1 cellular context compared by ENCODE assay signal in the genomic region with DNA sequence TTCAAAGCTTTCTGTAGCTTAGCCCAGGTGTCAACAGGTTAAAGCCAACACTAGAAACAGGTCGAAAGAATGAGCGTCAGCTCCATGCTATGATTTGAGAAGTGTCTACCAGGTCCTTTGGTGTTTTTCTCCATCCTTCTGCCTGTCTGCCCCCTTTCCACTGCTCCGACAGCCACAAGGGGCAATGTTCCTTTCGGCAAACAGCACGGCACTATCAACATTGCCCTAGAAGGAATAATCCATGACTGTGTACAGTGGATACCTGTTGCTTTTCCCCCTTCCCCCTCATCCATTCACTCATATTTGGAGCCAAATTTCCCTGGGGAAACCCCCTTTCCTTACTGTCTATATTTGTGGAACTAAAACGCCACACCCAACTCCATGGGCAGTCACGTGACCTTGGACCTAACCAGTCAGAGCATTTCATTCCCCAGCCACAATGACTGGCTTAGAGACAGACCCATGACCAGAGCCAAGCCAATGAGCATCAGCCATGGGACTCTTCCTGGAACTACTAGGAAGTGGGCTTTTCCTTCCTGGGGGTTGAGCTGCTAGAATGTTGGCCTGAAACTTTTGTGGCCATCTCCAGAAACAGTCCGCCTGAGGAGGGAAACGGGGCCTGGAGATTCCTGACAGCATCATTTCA.
TF ChIP-seq lines count a peak whose summit lies in the region.

No MANE protein-coding gene starts in this region.

TF ChIP-seq in H1, 55 proteins besides CTCF, POLR2A, EP300 and RAD21:
- TF ChIP-seq ASH2L (IDR thresholded peaks at IDR 0.05; ENCODE audit: low read length) (no peak), TAF7 (optimal IDR thresholded peaks at IDR 0.05; ENCODE audit: borderline replicate concordance, low read depth, low read length) (no peak), SIX5 (IDR thresholded peaks at IDR 0.05; ENCODE audit: low read depth, low read length) (no peak), FOSL1 (IDR thresholded peaks at IDR 0.05; ENCODE audit: insufficient read depth, low read depth, low read length) (no peak), CBX8 (IDR thresholded peaks at IDR 0.05; ENCODE audit: borderline replicate concordance, low read depth, low read length) (no peak), SUZ12 (IDR thresholded peaks at IDR 0.05; ENCODE audit: low read length) (no peak), CHD2 (IDR thresholded peaks at IDR 0.05; ENCODE audit: low read length) (no peak), TCF12 (IDR thresholded peaks at IDR 0.05; ENCODE audit: low read depth, low read length) (no peak), GABPA (IDR thresholded peaks at IDR 0.05; ENCODE audit: borderline replicate concordance, insufficient read depth, low read length) (no peak), NANOG (IDR thresholded peaks at IDR 0.05; ENCODE audit: insufficient read depth, low read depth, low read length, poor library complexity, severe bottlenecking) (no peak), SRF (IDR thresholded peaks at IDR 0.05; ENCODE audit: low read depth, low read length) (no peak), TAF1 (IDR thresholded peaks at IDR 0.05; ENCODE audit: low read depth, low read length) (no peak), RBBP5 (IDR thresholded peaks at IDR 0.05; ENCODE audit: borderline replicate concordance, low read depth, low read length) (no peak)
- TF ChIP-seq, protein P1, sequence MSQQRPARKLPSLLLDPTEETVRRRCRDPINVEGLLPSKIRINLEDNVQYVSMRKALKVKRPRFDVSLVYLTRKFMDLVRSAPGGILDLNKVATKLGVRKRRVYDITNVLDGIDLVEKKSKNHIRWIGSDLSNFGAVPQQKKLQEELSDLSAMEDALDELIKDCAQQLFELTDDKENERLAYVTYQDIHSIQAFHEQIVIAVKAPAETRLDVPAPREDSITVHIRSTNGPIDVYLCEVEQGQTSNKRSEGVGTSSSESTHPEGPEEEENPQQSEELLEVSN (IDR thresholded peaks at IDR 0.05), result no peak
